ENCODE assay signal across 8 cellular contexts in the genomic region with DNA sequence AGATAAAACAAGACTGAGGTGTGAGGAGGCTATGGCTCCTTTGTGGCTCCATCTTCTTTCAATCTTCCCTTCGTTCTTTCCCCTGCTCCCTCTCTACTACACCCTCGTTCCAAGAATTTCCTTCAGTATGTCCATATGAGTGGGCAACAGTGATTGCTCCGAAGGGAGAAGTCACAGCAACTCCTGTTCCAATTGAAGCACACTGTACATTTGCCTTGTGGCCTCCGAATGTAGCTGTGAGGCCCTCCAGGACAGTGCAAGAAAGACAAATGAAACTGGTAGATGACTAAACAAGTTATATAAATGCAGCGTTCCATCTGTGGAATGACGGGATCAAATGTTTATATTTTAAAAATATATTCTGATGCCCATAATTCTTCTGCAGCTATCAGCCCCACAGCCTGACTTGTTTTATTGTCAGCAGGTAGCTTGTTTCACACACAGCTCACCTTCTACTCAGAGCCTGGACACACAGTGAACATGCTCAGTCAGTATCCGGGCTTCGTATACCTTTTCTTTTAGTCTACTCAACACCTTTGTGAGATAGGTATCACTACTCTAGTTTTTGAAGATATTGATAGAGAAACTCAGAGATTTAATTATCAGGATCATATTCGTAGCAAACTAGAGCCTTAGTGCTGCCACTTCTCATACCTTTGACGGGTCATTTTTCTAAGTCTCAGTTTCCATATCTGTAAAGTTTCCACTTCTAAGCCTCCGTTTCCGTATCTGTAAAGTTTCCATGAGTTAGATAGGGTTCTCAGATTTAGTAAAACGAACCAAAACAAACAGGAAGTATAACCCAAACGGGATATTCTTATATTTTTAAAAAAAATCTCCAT. TPM values are rescaled to one million over a fixed set of nuclear protein-coding genes. Genes with fewer than 3 reads are reported as not detected.
A peak's percentile ranks its signal among the peaks of the same experiment; 100 is the strongest.
DNase-seq lines count a peak whose midpoint lies in the region; ATAC-seq and TF ChIP-seq lines count a peak whose summit lies in the region.

No MANE protein-coding gene starts in this region.

- H3K27ac ChIP-seq in HUES48 (ENCODE audit: low read depth, low read length): no peak overlapping the region

- H3K4me1 Mint-ChIP-seq in brain: peaks cover 17% of the 10 kb centered on the region
- H3K4me1 Mint-ChIP-seq in nephron: peaks cover 3% of the 10 kb centered on the region

- H3K27me3 ChIP-seq in HUES48 (ENCODE audit: control insufficient read depth, insufficient read depth, low read length): no peaks in the 10 kb centered on the region

- H3K9ac ChIP-seq in HUES48 (ENCODE audit: low read depth, low read length): 0 out of 2 replicates have a peak overlapping the region, but pooled peaks have one; percentile 9

- peaks cover 20% of the 10 kb centered on the region for H3K4me1 ChIP-seq in HUES48 (ENCODE audit: control insufficient read depth, insufficient read depth, low read length)

- H3K27me3 Mint-ChIP-seq in brain (peaks cover 4% of the 10 kb centered on the region), nephron (ENCODE audit: low read depth) (no peaks in the 10 kb centered on the region)

- H3K36me3 Mint-ChIP-seq in brain (peaks cover 10% of the 10 kb centered on the region), nephron (ENCODE audit: low read depth) (no peaks in the 10 kb centered on the region)

- DNase-seq in stimulated activated naive CD4-positive, alpha-beta T cell treated with Interleukin-2 at 50 U/mL for 16 hours (lab: John Stamatoyannopoulos, UW): no peak
- DNase-seq in kidney tubule cell (ENCODE audit: low spot score) (no peak), glomerular visceral epithelial cell (ENCODE audit: extremely low spot score) (no peak)

- H3K9me3 Mint-ChIP-seq in brain: peaks cover 9 to 25% (median 17%) of the 10 kb centered on the region in 5 experiments
- H3K9me3 Mint-ChIP-seq in nephron: peaks cover 14% of the 10 kb centered on the region

- ATAC-seq in HG03045 (IDR thresholded peaks at IDR 0.05; ENCODE audit: unreplicated experiment): no peak

- TF ChIP-seq CTCF in GM12875 (IDR thresholded peaks at IDR 0.05; ENCODE audit: borderline replicate concordance, insufficient read depth, low read depth, low read length) (no peak), brain (conservative IDR thresholded peaks at IDR 0.05) (no peak), nephron (IDR thresholded peaks at IDR 0.05; ENCODE audit: unreplicated experiment in 3 of 3) (no peak)

- no peaks in the 10 kb centered on the region for H3K36me3 ChIP-seq in HUES48 (ENCODE audit: control insufficient read depth, insufficient read depth, low read length)

- H3K4me3 Mint-ChIP-seq in brain (peak overlapping the region; percentile 83 to 92 (median 85)), nephron (peak overlapping the region; percentile 89 to 97 (median 94))

- H3K9me3 ChIP-seq in HUES48 (ENCODE audit: control insufficient read depth, insufficient read depth, low read length): peaks cover 4% of the 10 kb centered on the region; the same call in 1 of the 2 replicates

- peak overlapping the region; percentile 12 for H3K4me3 ChIP-seq in GM12875 (ENCODE audit: low read depth, low read length)
- H3K4me3 ChIP-seq in HUES48 (ENCODE audit: low read depth, low read length): peak overlapping the region; percentile 46

- H3K27ac Mint-ChIP-seq in brain (peak overlapping the region in 4 of 5 experiments; percentile 87 to 95 (median 92)), nephron (peak overlapping the region; percentile 67 to 99 (median 96))

RNA-seq across cellular contexts. Expression of gene FOXN2, which starts 1.2 kb away (rescaled TPM):
- 3.5 TPM for polyA plus RNA-seq in brain (ENCODE audit: insufficient read depth, low read depth, low replicate concordance)
